ENCODE assay signal across 1 cellular context in the genomic region with DNA sequence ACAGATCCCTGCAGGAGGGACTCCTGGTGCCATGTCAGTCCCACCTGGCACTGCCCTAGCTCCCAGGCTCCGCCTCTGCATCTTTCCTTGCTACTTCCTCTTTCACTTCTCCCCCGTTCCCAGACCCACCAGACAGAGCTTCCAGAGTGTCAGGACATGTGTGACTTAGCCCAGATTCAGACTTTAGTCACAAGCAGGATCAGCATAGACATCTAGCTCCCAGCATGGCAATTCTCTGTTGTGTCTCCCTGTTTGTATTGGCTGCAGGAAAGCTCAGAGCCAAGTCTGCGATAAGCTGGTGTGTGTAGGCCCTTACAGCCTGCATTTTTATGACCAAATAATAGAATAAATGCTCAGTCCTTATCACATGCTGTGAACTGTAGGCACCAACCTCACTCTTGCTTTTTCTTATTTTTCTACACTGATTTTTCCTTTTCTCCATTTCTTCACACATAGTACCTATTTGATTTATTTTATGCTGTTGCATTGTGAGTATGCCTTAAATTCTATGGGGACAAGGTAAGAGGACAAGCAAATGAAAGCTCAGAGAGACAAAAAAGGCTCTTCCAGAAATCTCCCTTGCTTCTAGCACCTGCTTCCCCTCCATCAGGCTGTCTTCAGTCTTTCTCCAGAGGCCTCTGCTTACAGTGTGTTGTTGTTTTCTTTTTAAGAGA.
TF ChIP-seq lines count a peak whose summit lies in the region.

No MANE protein-coding gene starts in this region.

TF ChIP-seq in GM12878, 131 proteins besides CTCF, POLR2A, EP300 and RAD21 (continued from another document):
- TF ChIP-seq, protein P1, sequence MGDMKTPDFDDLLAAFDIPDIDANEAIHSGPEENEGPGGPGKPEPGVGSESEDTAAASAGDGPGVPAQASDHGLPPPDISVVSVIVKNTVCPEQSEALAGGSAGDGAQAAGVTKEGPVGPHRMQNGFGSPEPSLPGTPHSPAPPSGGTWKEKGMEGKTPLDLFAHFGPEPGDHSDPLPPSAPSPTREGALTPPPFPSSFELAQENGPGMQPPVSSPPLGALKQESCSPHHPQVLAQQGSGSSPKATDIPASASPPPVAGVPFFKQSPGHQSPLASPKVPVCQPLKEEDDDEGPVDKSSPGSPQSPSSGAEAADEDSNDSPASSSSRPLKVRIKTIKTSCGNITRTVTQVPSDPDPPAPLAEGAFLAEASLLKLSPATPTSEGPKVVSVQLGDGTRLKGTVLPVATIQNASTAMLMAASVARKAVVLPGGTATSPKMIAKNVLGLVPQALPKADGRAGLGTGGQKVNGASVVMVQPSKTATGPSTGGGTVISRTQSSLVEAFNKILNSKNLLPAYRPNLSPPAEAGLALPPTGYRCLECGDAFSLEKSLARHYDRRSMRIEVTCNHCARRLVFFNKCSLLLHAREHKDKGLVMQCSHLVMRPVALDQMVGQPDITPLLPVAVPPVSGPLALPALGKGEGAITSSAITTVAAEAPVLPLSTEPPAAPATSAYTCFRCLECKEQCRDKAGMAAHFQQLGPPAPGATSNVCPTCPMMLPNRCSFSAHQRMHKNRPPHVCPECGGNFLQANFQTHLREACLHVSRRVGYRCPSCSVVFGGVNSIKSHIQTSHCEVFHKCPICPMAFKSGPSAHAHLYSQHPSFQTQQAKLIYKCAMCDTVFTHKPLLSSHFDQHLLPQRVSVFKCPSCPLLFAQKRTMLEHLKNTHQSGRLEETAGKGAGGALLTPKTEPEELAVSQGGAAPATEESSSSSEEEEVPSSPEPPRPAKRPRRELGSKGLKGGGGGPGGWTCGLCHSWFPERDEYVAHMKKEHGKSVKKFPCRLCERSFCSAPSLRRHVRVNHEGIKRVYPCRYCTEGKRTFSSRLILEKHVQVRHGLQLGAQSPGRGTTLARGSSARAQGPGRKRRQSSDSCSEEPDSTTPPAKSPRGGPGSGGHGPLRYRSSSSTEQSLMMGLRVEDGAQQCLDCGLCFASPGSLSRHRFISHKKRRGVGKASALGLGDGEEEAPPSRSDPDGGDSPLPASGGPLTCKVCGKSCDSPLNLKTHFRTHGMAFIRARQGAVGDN (IDR thresholded peaks at IDR 0.05) = no peak
- TF ChIP-seq SUZ12 (IDR thresholded peaks at IDR 0.05; ENCODE audit: unreplicated experiment) (no peak), CHD2 (IDR thresholded peaks at IDR 0.05; ENCODE audit: borderline replicate concordance, low read depth, low read length) (no peak)
- TF ChIP-seq, protein P2, sequence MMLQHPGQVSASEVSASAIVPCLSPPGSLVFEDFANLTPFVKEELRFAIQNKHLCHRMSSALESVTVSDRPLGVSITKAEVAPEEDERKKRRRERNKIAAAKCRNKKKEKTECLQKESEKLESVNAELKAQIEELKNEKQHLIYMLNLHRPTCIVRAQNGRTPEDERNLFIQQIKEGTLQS (IDR thresholded peaks at IDR 0.05; ENCODE audit: borderline replicate concordance, extremely low read depth, low read depth, low read length) = no peak
